In the genomic region with DNA sequence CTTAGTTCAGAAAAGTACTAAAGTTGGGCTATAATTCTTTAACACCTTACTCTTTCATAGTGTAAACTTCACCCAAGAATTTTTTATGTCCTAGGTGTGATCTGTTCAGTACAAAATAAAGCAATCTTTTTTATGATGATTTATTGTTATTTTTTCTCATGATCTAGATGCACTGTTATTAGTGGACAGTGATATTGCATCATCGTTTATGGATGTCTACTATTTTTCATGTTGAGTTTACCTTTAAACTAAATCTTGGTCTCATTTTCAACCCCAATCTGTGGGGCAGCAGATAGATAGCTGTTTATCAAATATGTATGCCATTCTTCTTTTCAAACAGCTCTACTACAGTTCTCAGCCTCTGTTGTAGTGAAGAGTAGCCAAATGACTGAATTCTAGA, we compare ENCODE assay signal across 3 cellular contexts.
TF ChIP-seq lines count a peak whose summit lies in the region.

No MANE protein-coding gene starts in this region.

TF ChIP-seq in HepG2, 621 proteins besides CTCF, POLR2A, EP300 and RAD21:
- peak; percentile 42; the same call in 1 of the 2 replicates for TF ChIP-seq CEBPB (IDR thresholded peaks at IDR 0.05; ENCODE audit: borderline replicate concordance, low read depth, low read length)
- TF ChIP-seq ATF7 (IDR thresholded peaks at IDR 0.05), result peak; percentile 75
- no peak for TF ChIP-seq ATF7 (CRISPR knock-in tag; IDR thresholded peaks at IDR 0.05)
- TF ChIP-seq ETV5 (CRISPR knock-in tag; IDR thresholded peaks at IDR 0.05; ENCODE audit: borderline replicate concordance), result no peak
- TF ChIP-seq, protein P1, sequence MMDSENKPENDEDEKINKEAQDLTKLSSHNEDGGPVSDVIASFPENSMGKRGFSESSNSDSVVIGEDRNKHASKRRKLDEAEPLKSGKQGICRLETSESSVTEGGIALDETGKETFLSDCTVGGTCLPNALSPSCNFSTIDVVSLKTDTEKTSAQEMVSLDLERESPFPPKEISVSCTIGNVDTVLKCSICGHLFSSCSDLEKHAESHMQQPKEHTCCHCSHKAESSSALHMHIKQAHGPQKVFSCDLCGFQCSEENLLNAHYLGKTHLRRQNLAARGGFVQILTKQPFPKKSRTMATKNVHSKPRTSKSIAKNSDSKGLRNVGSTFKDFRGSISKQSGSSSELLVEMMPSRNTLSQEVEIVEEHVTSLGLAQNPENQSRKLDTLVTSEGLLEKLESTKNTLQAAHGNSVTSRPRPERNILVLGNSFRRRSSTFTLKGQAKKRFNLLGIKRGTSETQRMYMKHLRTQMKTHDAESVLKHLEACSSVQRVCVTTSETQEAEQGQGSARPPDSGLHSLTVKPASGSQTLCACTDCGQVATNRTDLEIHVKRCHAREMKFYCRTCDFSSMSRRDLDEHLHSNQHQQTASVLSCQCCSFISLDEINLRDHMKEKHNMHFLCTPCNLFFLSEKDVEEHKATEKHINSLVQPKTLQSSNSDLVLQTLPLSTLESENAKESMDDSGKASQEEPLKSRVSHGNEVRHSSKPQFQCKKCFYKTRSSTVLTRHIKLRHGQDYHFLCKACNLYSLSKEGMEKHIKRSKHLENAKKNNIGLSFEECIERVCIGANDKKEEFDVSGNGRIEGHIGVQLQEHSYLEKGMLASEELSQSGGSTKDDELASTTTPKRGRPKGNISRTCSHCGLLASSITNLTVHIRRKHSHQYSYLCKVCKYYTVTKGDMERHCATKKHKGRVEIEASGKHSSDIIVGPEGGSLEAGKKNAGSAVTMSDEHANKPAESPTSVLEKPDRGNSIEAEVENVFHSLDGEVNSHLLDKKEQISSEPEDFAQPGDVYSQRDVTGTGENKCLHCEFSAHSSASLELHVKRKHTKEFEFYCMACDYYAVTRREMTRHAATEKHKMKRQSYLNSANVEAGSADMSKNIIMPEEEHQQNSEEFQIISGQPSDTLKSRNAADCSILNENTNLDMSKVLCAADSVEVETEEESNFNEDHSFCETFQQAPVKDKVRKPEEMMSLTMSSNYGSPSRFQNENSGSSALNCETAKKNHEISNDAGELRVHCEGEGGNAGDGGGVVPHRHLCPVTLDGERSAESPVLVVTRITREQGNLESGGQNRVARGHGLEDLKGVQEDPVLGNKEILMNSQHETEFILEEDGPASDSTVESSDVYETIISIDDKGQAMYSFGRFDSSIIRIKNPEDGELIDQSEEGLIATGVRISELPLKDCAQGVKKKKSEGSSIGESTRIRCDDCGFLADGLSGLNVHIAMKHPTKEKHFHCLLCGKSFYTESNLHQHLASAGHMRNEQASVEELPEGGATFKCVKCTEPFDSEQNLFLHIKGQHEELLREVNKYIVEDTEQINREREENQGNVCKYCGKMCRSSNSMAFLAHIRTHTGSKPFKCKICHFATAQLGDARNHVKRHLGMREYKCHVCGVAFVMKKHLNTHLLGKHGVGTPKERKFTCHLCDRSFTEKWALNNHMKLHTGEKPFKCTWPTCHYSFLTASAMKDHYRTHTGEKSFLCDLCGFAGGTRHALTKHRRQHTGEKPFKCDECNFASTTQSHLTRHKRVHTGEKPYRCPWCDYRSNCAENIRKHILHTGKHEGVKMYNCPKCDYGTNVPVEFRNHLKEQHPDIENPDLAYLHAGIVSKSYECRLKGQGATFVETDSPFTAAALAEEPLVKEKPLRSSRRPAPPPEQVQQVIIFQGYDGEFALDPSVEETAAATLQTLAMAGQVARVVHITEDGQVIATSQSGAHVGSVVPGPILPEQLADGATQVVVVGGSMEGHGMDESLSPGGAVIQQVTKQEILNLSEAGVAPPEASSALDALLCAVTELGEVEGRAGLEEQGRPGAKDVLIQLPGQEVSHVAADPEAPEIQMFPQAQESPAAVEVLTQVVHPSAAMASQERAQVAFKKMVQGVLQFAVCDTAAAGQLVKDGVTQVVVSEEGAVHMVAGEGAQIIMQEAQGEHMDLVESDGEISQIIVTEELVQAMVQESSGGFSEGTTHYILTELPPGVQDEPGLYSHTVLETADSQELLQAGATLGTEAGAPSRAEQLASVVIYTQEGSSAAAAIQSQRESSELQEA (CRISPR knock-in tag; IDR thresholded peaks at IDR 0.05; ENCODE audit: not compliant biosample characterization), result no peak

TF ChIP-seq in IMR-90, 13 proteins besides CTCF, POLR2A, EP300 and RAD21:
- TF ChIP-seq RFX5 (IDR thresholded peaks at IDR 0.05; ENCODE audit: low read depth, low read length) (no peak), CEBPB (IDR thresholded peaks at IDR 0.05; ENCODE audit: low read depth, low read length) (peak; percentile 70)
TF ChIP-seq in IMR-90: peak in this region for 1.

TF ChIP-seq in K562, 482 proteins besides CTCF, POLR2A, EP300 and RAD21:
- TF ChIP-seq PTTG1 (tag; IDR thresholded peaks at IDR 0.05; ENCODE audit: low read depth) (no peak), MAFG (tag; conservative IDR thresholded peaks at IDR 0.05) (no peak), PHB (CRISPR knock-in tag; IDR thresholded peaks at IDR 0.05) (no peak), SIX5 (IDR thresholded peaks at IDR 0.05; ENCODE audit: borderline replicate concordance in 1 of 2, insufficient read depth in 1 of 2, low read depth in 1 of 2, low read length in 2 of 2) (no peak), CCNT2 (IDR thresholded peaks at IDR 0.05; ENCODE audit: borderline replicate concordance, extremely low read depth, insufficient read length, low read depth, low read length) (no peak), CEBPG (CRISPR knock-in tag; IDR thresholded peaks at IDR 0.05) (no peak), CEBPG (tag; conservative IDR thresholded peaks at IDR 0.05 in 1 of 2, IDR thresholded peaks at IDR 0.05 in 1 of 2) (peak in 1 of 2 experiments; percentile 78; a peak in 2 of 4 replicates), SAFB (IDR thresholded peaks at IDR 0.05; ENCODE audit: borderline replicate concordance, low read depth, low read length) (no peak), ZNF75A (CRISPR knock-in tag; IDR thresholded peaks at IDR 0.05) (no peak), SUPT5H (IDR thresholded peaks at IDR 0.05) (no peak), NELFE (IDR thresholded peaks at IDR 0.05; ENCODE audit: insufficient read depth, insufficient read length) (no peak)
- TF ChIP-seq, protein P2, sequence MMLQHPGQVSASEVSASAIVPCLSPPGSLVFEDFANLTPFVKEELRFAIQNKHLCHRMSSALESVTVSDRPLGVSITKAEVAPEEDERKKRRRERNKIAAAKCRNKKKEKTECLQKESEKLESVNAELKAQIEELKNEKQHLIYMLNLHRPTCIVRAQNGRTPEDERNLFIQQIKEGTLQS (IDR thresholded peaks at IDR 0.05), result peak; percentile 46; the same call in 1 of the 2 replicates
- TF ChIP-seq, protein P2 (CRISPR knock-in tag; conservative IDR thresholded peaks at IDR 0.05), result no peak
